ENCODE assay signal across 8 cellular contexts in genomic region chr5:142108432-142109355, GRCh38. TPM values are rescaled to one million over a fixed set of nuclear protein-coding genes. Genes with fewer than 3 reads are reported as not detected.
A peak's percentile ranks its signal among the peaks of the same experiment; 100 is the strongest.
DNase-seq lines count a peak whose midpoint lies in the region; ATAC-seq and TF ChIP-seq lines count a peak whose summit lies in the region.

NDFIP1 (plus strand) TSS chr5:142108779; CDS start chr5:142108975, 196 bp downstream.

- H3K9me3 ChIP-seq in CD8-positive, alpha-beta memory T cell (ENCODE audit: low read length): no peaks in the 10 kb centered on the region
- no peaks in the 10 kb centered on the region for H3K9me3 ChIP-seq in OCI-LY1 (ENCODE audit: low read length)
- H3K9me3 ChIP-seq in mucosa of descending colon: no peaks in the 10 kb centered on the region

- H3K27me3 Mint-ChIP-seq in CD8-positive, alpha-beta memory T cell: no peaks in the 10 kb centered on the region

- CTCF ChIA-PET in CD8-positive, alpha-beta memory T cell (lab: Charles Lee): interaction anchor here (0.9 to 5.6 kb wide), 11 partner anchors 12 to 231 kb away, joined by 3 to 50 read pairs (median 4); partner anchors contain the start of genes GNPDA1 and PCDH1

- H3K9ac ChIP-seq in OCI-LY1 (ENCODE audit: low read length): peak within 1 kb of the TSS; percentile 78

- peaks cover 0 to 22% (median 1%) of the 10 kb centered on the region in 3 donors for H3K36me3 Mint-ChIP-seq in CD8-positive, alpha-beta memory T cell

- H3K4me1 ChIP-seq in CD8-positive, alpha-beta memory T cell (ENCODE audit: insufficient read depth, low read length): peaks cover 79% of the 10 kb centered on the region
- peaks cover 22% of the 10 kb centered on the region for H3K4me1 ChIP-seq in OCI-LY1 (ENCODE audit: insufficient read depth, low read length, severe bottlenecking)
- peaks cover 24% of the 10 kb centered on the region for H3K4me1 ChIP-seq in mucosa of descending colon (ENCODE audit: low read depth)

- peaks cover 62 to 71% (median 71%) of the 10 kb centered on the region in 3 donors for H3K4me1 Mint-ChIP-seq in CD8-positive, alpha-beta memory T cell

- peak; percentile 96 for ATAC-seq in GM19452 (IDR thresholded peaks at IDR 0.05; ENCODE audit: unreplicated experiment)
- peak; percentile 95 for ATAC-seq in HG03571 (IDR thresholded peaks at IDR 0.05; ENCODE audit: unreplicated experiment)
- ATAC-seq in mucosa of descending colon: peak; percentile 99

- TF ChIP-seq CTCF in OCI-LY1 (IDR thresholded peaks at IDR 0.05; ENCODE audit: low read length) (no peak), epithelial cell of esophagus (IDR thresholded peaks at IDR 0.05; ENCODE audit: insufficient read depth, low read depth, low read length, missing control alignments) (no peak), mucosa of descending colon (IDR thresholded peaks at IDR 0.05) (no peak)

- H3K4me2 ChIP-seq in OCI-LY1 (ENCODE audit: low read length): peak within 1 kb of the TSS; percentile 74

- peak within 1 kb of the TSS; percentile 89 for H3K4me3 ChIP-seq in CD8-positive, alpha-beta memory T cell (ENCODE audit: low read length)
- H3K4me3 ChIP-seq in OCI-LY1 (ENCODE audit: low read depth, low read length, poor library complexity, severe bottlenecking): peak within 1 kb of the TSS; percentile 85
- H3K4me3 ChIP-seq in epithelial cell of esophagus (ENCODE audit: low read length): peak within 1 kb of the TSS; percentile 55
- H3K4me3 ChIP-seq in mucosa of descending colon: peak within 1 kb of the TSS; percentile 69

- peaks cover 5% of the 10 kb centered on the region for H3K79me2 ChIP-seq in OCI-LY1 (ENCODE audit: insufficient read depth, low read length)

- peak within 1 kb of the TSS; percentile 88 for H3K27ac ChIP-seq in CD8-positive, alpha-beta memory T cell (ENCODE audit: low read depth, low read length)
- no peak within 1 kb of the TSS for H3K27ac ChIP-seq in OCI-LY1 (ENCODE audit: low read depth, low read length, poor library complexity, severe bottlenecking)

- H3K36me3 ChIP-seq in CD8-positive, alpha-beta memory T cell (ENCODE audit: insufficient read depth, low read length): no peaks in the 10 kb centered on the region
- H3K36me3 ChIP-seq in OCI-LY1 (ENCODE audit: insufficient read depth, low read length): peaks cover 9% of the 10 kb centered on the region
- no peaks in the 10 kb centered on the region for H3K36me3 ChIP-seq in mucosa of descending colon (ENCODE audit: low read depth)

- H3K9me3 Mint-ChIP-seq in CD8-positive, alpha-beta memory T cell: no peaks in the 10 kb centered on the region

- no peaks in the 10 kb centered on the region for H3K27me3 ChIP-seq in CD8-positive, alpha-beta memory T cell (ENCODE audit: insufficient read depth, low read length, poor library complexity, severe bottlenecking)
- H3K27me3 ChIP-seq in OCI-LY1 (ENCODE audit: insufficient read depth, low read length): no peaks in the 10 kb centered on the region

- H3F3A ChIP-seq in OCI-LY1 (ENCODE audit: insufficient read depth, low read length): no peaks in the 10 kb centered on the region

- intact Hi-C loops in mucosa of descending colon (cut with DNase I, micrococcal nuclease): no loop called here

- POLR2A ChIA-PET in CD8-positive, alpha-beta memory T cell (lab: Charles Lee): interaction anchor here (0.5 to 2.7 kb wide), 13 partner anchors 13 to 185 kb away, joined by 3 to 21 read pairs (median 5); partner anchors contain the start of genes DELE1 and RNF14

- H3K9me2 ChIP-seq in OCI-LY1 (ENCODE audit: low read depth, low read length): no peaks in the 10 kb centered on the region

- peak; percentile 77 to 91 (median 86) for DNase-seq in CD8-positive, alpha-beta memory T cell
- peak; percentile 76 for DNase-seq in activated T-cell treated with anti-CD3 and anti-CD28 coated beads for 1 hour (ENCODE audit: low read depth)
- peak; percentile 89 for DNase-seq in epithelial cell of esophagus (ENCODE audit: low read depth)
- DNase-seq in mucosa of descending colon: peak; percentile 88 to 94 (median 93)
- peak; percentile 60 to 72 for DNase-seq in stimulated activated CD8-positive, alpha-beta memory T cell treated with anti-CD3 and anti-CD28 coated beads, Interleukin-4, amount 100 ng/mL, for 1 hour (ENCODE audit: low read depth in 2 of 2, low spot score in 1 of 2)

- H4K20me1 ChIP-seq in OCI-LY1 (ENCODE audit: insufficient read depth, low read length): no peaks in the 10 kb centered on the region

- H3K27ac Mint-ChIP-seq in CD8-positive, alpha-beta memory T cell: peak within 1 kb of the TSS; percentile 91 to 99 (median 98)

- peak within 1 kb of the TSS; percentile 93 for H2AFZ ChIP-seq in OCI-LY1 (ENCODE audit: low read length)

- peak within 1 kb of the TSS; percentile 91 to 99 (median 94) for H3K4me3 Mint-ChIP-seq in CD8-positive, alpha-beta memory T cell

RNA-seq across cellular contexts. Expression of gene NDFIP1, which starts in this region (rescaled TPM):
- total RNA-seq in CD8-positive, alpha-beta memory T cell: 10 to 100 TPM; 81.3 to 84.4 TPM
- 58.3 TPM for polyA plus RNA-seq in CD8-positive, alpha-beta memory T cell
- total RNA-seq in mucosa of descending colon: 10 to 100 TPM; 45.7 to 53.2 (median 49.4) TPM
